Comparison of ENCODE assay signal across 16 cellular contexts in the genomic region with DNA sequence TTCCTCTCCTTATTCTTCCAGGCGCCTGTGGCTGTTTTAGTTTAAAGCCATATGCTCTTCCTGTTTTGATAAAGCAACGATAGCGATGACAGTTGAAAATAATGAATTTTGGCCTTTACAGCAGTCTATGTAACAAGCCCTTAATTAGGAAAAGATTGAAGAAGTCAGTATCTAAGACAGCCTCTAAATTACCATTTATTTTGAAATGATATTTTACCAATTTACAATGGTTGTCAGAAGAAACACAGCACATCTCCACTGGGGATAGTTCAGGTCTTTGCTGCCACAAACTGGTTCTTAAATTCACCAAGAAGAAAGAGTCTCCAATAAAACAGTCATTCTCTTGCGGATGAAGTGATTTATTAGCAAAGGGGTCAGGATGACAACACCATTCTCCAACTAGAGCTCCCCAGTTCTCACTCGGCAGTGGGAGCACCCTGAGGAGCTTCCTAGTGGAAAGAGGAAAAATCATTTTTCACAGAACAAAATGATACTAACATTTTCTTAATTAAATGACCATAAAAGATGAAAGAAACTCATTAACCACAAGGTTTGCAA. TPM values are rescaled to one million over a fixed set of nuclear protein-coding genes. Genes with fewer than 3 reads are reported as not detected.
A peak's percentile ranks its signal among the peaks of the same experiment; 100 is the strongest.
DNase-seq lines count a peak whose midpoint lies in the region; ATAC-seq and TF ChIP-seq lines count a peak whose summit lies in the region.
"Had no signal": no experiment of that assay in that cellular context is flagged by ENCODE, and none has a peak within 500 bp of the region (broad histone marks: within the 10 kb centered on the region; RNA-seq: fewer than 3 reads in every experiment).

No MANE protein-coding gene starts in this region.

- H2BK5ac ChIP-seq in mesenchymal stem cell (ENCODE audit: low read depth, low read length, poor library complexity, severe bottlenecking) = no peak overlapping the region

- no peaks in the 10 kb centered on the region for H4K20me1 ChIP-seq in neural progenitor cell (ENCODE audit: low read depth)
- H4K20me1 ChIP-seq: BLaER1 had no signal

- DNase-seq in SK-N-MC (ENCODE audit: low read depth, low spot score) (peak; percentile 80), mesenchymal stem cell (peak; percentile 33), neural progenitor cell (ENCODE audit: low spot score) (no peak), kidney glomerular epithelial cell (lab: John Stamatoyannopoulos, UW) (no peak), T-helper 17 cell (no peak)
- DNase-seq: CD4-positive, alpha-beta memory T cell; DMS153; DMS79; GDM1; H7 had no signal

- H3K9me3 ChIP-seq in HEK293 (ENCODE audit: control insufficient read depth, insufficient read depth, low read depth, low read length) = no peaks in the 10 kb centered on the region
- no peaks in the 10 kb centered on the region for H3K9me3 ChIP-seq in SK-N-MC (ENCODE audit: low read depth, low read length)
- H3K9me3 ChIP-seq in mesenchymal stem cell (ENCODE audit: control insufficient read depth, low read length) = no peaks in the 10 kb centered on the region
- no peaks in the 10 kb centered on the region for H3K9me3 ChIP-seq in neural progenitor cell (ENCODE audit: low read depth)
- H3K9me3 ChIP-seq in T-helper 17 cell (ENCODE audit: control insufficient read depth, low read length, poor library complexity, severe bottlenecking) = no peaks in the 10 kb centered on the region
- H3K9me3 ChIP-seq: BLaER1 had no signal

- H3K9me3 Mint-ChIP-seq in neural progenitor cell = peaks cover 2% of the 10 kb centered on the region
- H3K9me3 Mint-ChIP-seq: CD14-positive monocyte, GM23338 had no signal

- H3K27me3 ChIP-seq in mesenchymal stem cell (ENCODE audit: control insufficient read depth in 1 of 2, insufficient read depth in 1 of 2, low read length in 2 of 2) (no peaks in the 10 kb centered on the region), neural progenitor cell (no peaks in the 10 kb centered on the region)
- H3K27me3 ChIP-seq: BLaER1 had no signal

- WGBS in mesenchymal stem cell = 17% methylated on average over 2 of the region's 5 CpGs

- H3K4me3 Mint-ChIP-seq in neural progenitor cell = no peak overlapping the region
- no peak overlapping the region for H3K4me3 Mint-ChIP-seq in T-helper 17 cell
- H3K4me3 Mint-ChIP-seq: CD14-positive monocyte; CD4-positive, alpha-beta memory T cell; GM23338 had no signal

- H2BK12ac ChIP-seq in mesenchymal stem cell (ENCODE audit: low read length in 2 of 2) = no peak overlapping the region

- no peak overlapping the region for H3K4me3 ChIP-seq in HEK293 (ENCODE audit: low read depth, low read length)
- peak overlapping the region; percentile 35; the same call in 1 of the 2 replicates for H3K4me3 ChIP-seq in SK-N-MC
- no peak overlapping the region for H3K4me3 ChIP-seq in mesenchymal stem cell (ENCODE audit: insufficient read depth in 1 of 2, low read depth in 1 of 2, low read length in 2 of 2)
- H3K4me3 ChIP-seq in neural progenitor cell = no peak overlapping the region
- H3K4me3 ChIP-seq: BLaER1, GM23338 had no signal

- H3K4me1 Mint-ChIP-seq in neural progenitor cell (peaks cover 40% of the 10 kb centered on the region), T-helper 17 cell (peaks cover 2% of the 10 kb centered on the region)
- H3K4me1 Mint-ChIP-seq: CD14-positive monocyte; CD4-positive, alpha-beta memory T cell had no signal

- no peak overlapping the region for H2AFZ ChIP-seq in mesenchymal stem cell (ENCODE audit: low read depth, low read length)
- H2AFZ ChIP-seq in neural progenitor cell (replicated peaks) = no peak overlapping the region
- H2AFZ ChIP-seq: GM23338 had no signal

- H3K27me3 Mint-ChIP-seq in neural progenitor cell (ENCODE audit: insufficient read depth, low read depth) = no peaks in the 10 kb centered on the region
- no peaks in the 10 kb centered on the region for H3K27me3 Mint-ChIP-seq in T-helper 17 cell
- H3K27me3 Mint-ChIP-seq: CD4-positive, alpha-beta memory T cell had no signal

- POLR2A ChIA-PET in HEK293 (lab: Yijun Ruan, JAX) = no interaction called here

- H3K4ac ChIP-seq in mesenchymal stem cell (ENCODE audit: low read depth in 1 of 2, low read length in 2 of 2) = no peak overlapping the region

- H3K18ac ChIP-seq in mesenchymal stem cell (ENCODE audit: low read depth in 1 of 2, low read length in 2 of 2) = no peak overlapping the region

- CTCF ChIA-PET in HEK293 (lab: Yijun Ruan, JAX) = interaction anchor here (0.6 kb wide), 1 partner anchor 595 kb away, joined by 3 read pairs; no protein-coding TSS in a partner anchor

- H3K4me1 ChIP-seq in HEK293 (ENCODE audit: control insufficient read depth, insufficient read depth, low read length) (peaks cover 16% of the 10 kb centered on the region; the same call in 1 of the 2 replicates), mesenchymal stem cell (ENCODE audit: control insufficient read depth, insufficient read depth, low read depth, low read length) (peaks cover 4% of the 10 kb centered on the region), neural progenitor cell (peaks cover 35% of the 10 kb centered on the region)
- H3K4me1 ChIP-seq: BLaER1 had no signal

- TF ChIP-seq CTCF in HEK293 (tag by site-specific recombination; IDR thresholded peaks at IDR 0.05) (no peak), neural progenitor cell (IDR thresholded peaks at IDR 0.05) (no peak)

- H4K91ac ChIP-seq in mesenchymal stem cell (ENCODE audit: low read length) = no peak overlapping the region

- H3K79me2 ChIP-seq in neural progenitor cell (ENCODE audit: low read depth) = peaks cover 75% of the 10 kb centered on the region

- H3F3A ChIP-seq in neural progenitor cell (ENCODE audit: low read depth) = peaks cover 22% of the 10 kb centered on the region

- H3K14ac ChIP-seq in mesenchymal stem cell (ENCODE audit: low read length in 2 of 2) = no peak overlapping the region

- no peak overlapping the region for H4K8ac ChIP-seq in mesenchymal stem cell (ENCODE audit: low read length)

- H2BK120ac ChIP-seq in mesenchymal stem cell (ENCODE audit: low read depth, low read length) = no peak overlapping the region

- H3K36me3 ChIP-seq in HEK293 (ENCODE audit: control insufficient read depth in 2 of 2, insufficient read depth in 1 of 2, low read length in 2 of 2) (peaks cover 0 to 9% of the 10 kb centered on the region in 2 experiments; a peak in 1 of 3 replicates), SK-N-MC (ENCODE audit: insufficient read depth, low read length) (peaks cover 69% of the 10 kb centered on the region), mesenchymal stem cell (ENCODE audit: control insufficient read depth in 1 of 2, insufficient read depth in 2 of 2, low read depth in 1 of 2, low read length in 2 of 2) (no peaks in the 10 kb centered on the region), neural progenitor cell (peaks cover 13% of the 10 kb centered on the region)
- H3K36me3 ChIP-seq: BLaER1 had no signal

- no peak overlapping the region for H3K9ac ChIP-seq in SK-N-MC (ENCODE audit: insufficient read length)
- H3K9ac ChIP-seq in mesenchymal stem cell (ENCODE audit: low read length) = no peak overlapping the region
- H3K9ac ChIP-seq in neural progenitor cell = no peak overlapping the region
- H3K9ac ChIP-seq: BLaER1 had no signal

- H2AK5ac ChIP-seq in mesenchymal stem cell (ENCODE audit: low read length, severe bottlenecking) = no peak overlapping the region

- ATAC-seq in HG03521 (IDR thresholded peaks at IDR 0.05; ENCODE audit: unreplicated experiment) (no peak), T-helper 17 cell (no peak)
- ATAC-seq: GM23338, HCT116 had no signal

- no peak overlapping the region for H2BK15ac ChIP-seq in mesenchymal stem cell (ENCODE audit: low read depth, poor library complexity, severe bottlenecking)

- no peak overlapping the region for H3K4me2 ChIP-seq in mesenchymal stem cell (ENCODE audit: low read length, poor library complexity, severe bottlenecking)
- no peak overlapping the region for H3K4me2 ChIP-seq in neural progenitor cell
- H3K4me2 ChIP-seq: BLaER1, GM23338 had no signal

- H3K27ac ChIP-seq in HEK293 (ENCODE audit: extremely low read depth, low read depth, low read length) (no peak overlapping the region), SK-N-MC (peak overlapping the region; percentile 79), mesenchymal stem cell (ENCODE audit: low read length, poor library complexity, severe bottlenecking) (no peak overlapping the region), neural progenitor cell (peak overlapping the region; percentile 82)
- H3K27ac ChIP-seq: BLaER1 had no signal

- H3K23ac ChIP-seq in mesenchymal stem cell (ENCODE audit: low read length in 2 of 2) = no peak overlapping the region

- H3K36me3 Mint-ChIP-seq in neural progenitor cell = peaks cover 54% of the 10 kb centered on the region
- no peaks in the 10 kb centered on the region for H3K36me3 Mint-ChIP-seq in T-helper 17 cell (ENCODE audit: low read depth)

- peaks cover 4% of the 10 kb centered on the region for H3K79me1 ChIP-seq in mesenchymal stem cell (replicated peaks; ENCODE audit: low read length, poor library complexity, severe bottlenecking)

- H3K27ac Mint-ChIP-seq in neural progenitor cell (peak overlapping the region; percentile 13), T-helper 17 cell (no peak overlapping the region)
- H3K27ac Mint-ChIP-seq: CD14-positive monocyte; CD4-positive, alpha-beta memory T cell; GM23338 had no signal

TF ChIP-seq in HEK293, 187 proteins besides CTCF, POLR2A, EP300 and RAD21 (continues in another document):
- no peak for TF ChIP-seq ZNF350 (tag by site-specific recombination; IDR thresholded peaks at IDR 0.05)
- TF ChIP-seq ZNF785 (tag by site-specific recombination; IDR thresholded peaks at IDR 0.05) = no peak
- TF ChIP-seq, protein P1, sequence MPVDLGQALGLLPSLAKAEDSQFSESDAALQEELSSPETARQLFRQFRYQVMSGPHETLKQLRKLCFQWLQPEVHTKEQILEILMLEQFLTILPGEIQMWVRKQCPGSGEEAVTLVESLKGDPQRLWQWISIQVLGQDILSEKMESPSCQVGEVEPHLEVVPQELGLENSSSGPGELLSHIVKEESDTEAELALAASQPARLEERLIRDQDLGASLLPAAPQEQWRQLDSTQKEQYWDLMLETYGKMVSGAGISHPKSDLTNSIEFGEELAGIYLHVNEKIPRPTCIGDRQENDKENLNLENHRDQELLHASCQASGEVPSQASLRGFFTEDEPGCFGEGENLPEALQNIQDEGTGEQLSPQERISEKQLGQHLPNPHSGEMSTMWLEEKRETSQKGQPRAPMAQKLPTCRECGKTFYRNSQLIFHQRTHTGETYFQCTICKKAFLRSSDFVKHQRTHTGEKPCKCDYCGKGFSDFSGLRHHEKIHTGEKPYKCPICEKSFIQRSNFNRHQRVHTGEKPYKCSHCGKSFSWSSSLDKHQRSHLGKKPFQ (tag by site-specific recombination; IDR thresholded peaks at IDR 0.05) = peak; percentile 97

RNA-seq across cellular contexts. Expression of a gene that starts 21.4 kb away (rescaled TPM):
- polyA plus RNA-seq in mesenchymal stem cell (2013, experiment 1 of 2) = 5.4 TPM
- polyA plus RNA-seq in mesenchymal stem cell (2013, experiment 2 of 2) = 5.3 TPM
- total RNA-seq in neural progenitor cell (ENCODE audit: low replicate concordance) (72.2 and 86.3 TPM in 2 replicates), T-helper 17 cell (1 to 10 TPM; 5.0 to 7.0 TPM)

RNA-seq across cellular contexts. Expression of a gene that starts 23.2 kb away (rescaled TPM):
- polyA plus RNA-seq in mesenchymal stem cell (2013, experiment 1 of 2) = 3.7 TPM
- 3.5 TPM for polyA plus RNA-seq in mesenchymal stem cell (2013, experiment 2 of 2)
- 51.0 and 61.9 TPM in 2 replicates for total RNA-seq in neural progenitor cell (ENCODE audit: low replicate concordance)
- 10 to 100 TPM; 18.9 to 19.2 TPM for total RNA-seq in T-helper 17 cell

Comparison
In these comparisons a context has a peak if more than half of its experiments do, and no peak if none do; other contexts are left out.
1. H3K27ac ChIP-seq: peak in SK-N-MC (single experiment) and neural progenitor cell (single experiment); none in HEK293 (single experiment) and mesenchymal stem cell (single experiment).
2. DNase-seq: peak in SK-N-MC (single experiment) and mesenchymal stem cell (single experiment); none in neural progenitor cell (single experiment), kidney glomerular epithelial cell (single experiment) and T-helper 17 cell (0 of 3).